In genomic region chr5:173793677-173794570, GRCh38 we compare ENCODE assay signal across 17 cellular contexts.
A peak's percentile ranks its signal among the peaks of the same experiment; 100 is the strongest.
DNase-seq lines count a peak whose midpoint lies in the region; TF ChIP-seq lines count a peak whose summit lies in the region.
"Had no signal": no experiment of that assay in that cellular context is flagged by ENCODE, and none has a peak within 500 bp of the region (broad histone marks: within the 10 kb centered on the region; RNA-seq: fewer than 3 reads in every experiment).

No MANE protein-coding gene starts in this region.

- POLR2A ChIA-PET in OCI-LY7 (lab: Charles Lee), result interaction anchor here (0.6 to 1.4 kb wide), 5 partner anchors 9 to 110 kb away, joined by 3 to 6 read pairs (median 3); no protein-coding TSS in a partner anchor

- no peak overlapping the region; the same call in 1 of the 2 replicates for H2AFZ ChIP-seq in OCI-LY7 (ENCODE audit: low read length)
- H2AFZ ChIP-seq in MM.1S (ENCODE audit: low read length), result no peak overlapping the region
- H2AFZ ChIP-seq: GM23248 had no signal

- no peaks in the 10 kb centered on the region for H3K27me3 ChIP-seq in MM.1S (replicated peaks; ENCODE audit: insufficient read depth, low read length)

- DNase-seq in DMS79 (lab: John Stamatoyannopoulos, UW) (peak; percentile 7), OCI-LY7 (ENCODE audit: low spot score) (no peak), epithelial cell of prostate (ENCODE audit: low read depth, low spot score) (no peak), mucosa of gallbladder (ENCODE audit: low spot score) (peak; percentile 81), AG20443 (ENCODE audit: low spot score) (no peak), MM.1S (no peak), activated gamma-delta T cell treated with Interleukin-2 at 50 U/mL for 16 hours (no peak), head of caudate nucleus (no peak)
- DNase-seq: ACHN; CD8-positive, alpha-beta memory T cell; effector memory CD8-positive, alpha-beta T cell; GM23248; left ventricle myocardium inferior; NCI-H2029 treated with DMSO at 0.1 percent for 48 hours; NCI-H526; nephron progenitor cell; stimulated activated naive CD8-positive, alpha-beta T cell treated with anti-CD3 and anti-CD28 coated beads, Interleukin-15, amount 100 ng/mL, for 72 hours had no signal

- no peaks in the 10 kb centered on the region for H3K36me3 ChIP-seq in OCI-LY7 (ENCODE audit: insufficient read depth, low read length)
- H3K36me3 ChIP-seq in MM.1S (replicated peaks; ENCODE audit: insufficient read depth, low read length), result no peaks in the 10 kb centered on the region
- H3K36me3 ChIP-seq: left ventricle myocardium inferior had no signal

- H3K4me2 ChIP-seq in OCI-LY7 (ENCODE audit: low read length), result peak overlapping the region; percentile 35
- no peak overlapping the region for H3K4me2 ChIP-seq in MM.1S (ENCODE audit: low read depth, low read length)

- H3F3A ChIP-seq in MM.1S (ENCODE audit: insufficient read depth, low read length), result peaks cover 11% of the 10 kb centered on the region

- no TSS peak for BruUV-seq in OCI-LY7 (replicated peaks; lab: Mats Ljungman, UMichigan)

- no peak overlapping the region for H3K9ac ChIP-seq in MM.1S (ENCODE audit: low read length)
- H3K9ac ChIP-seq: GM23248 had no signal

- H4K20me1 ChIP-seq in OCI-LY7 (ENCODE audit: insufficient read depth, low read length) (no peaks in the 10 kb centered on the region), MM.1S (ENCODE audit: insufficient read depth, low read length) (no peaks in the 10 kb centered on the region)

- CTCF ChIA-PET in OCI-LY7 (lab: Charles Lee; ENCODE audit: unreplicated experiment), result no interaction called here

- no peak for TF ChIP-seq CTCF in OCI-LY7 (conservative IDR thresholded peaks at IDR 0.05; ENCODE audit: low read length)
- TF ChIP-seq CTCF in MM.1S (IDR thresholded peaks at IDR 0.05; ENCODE audit: low read length), result no peak

- H3K4me3 ChIP-seq in OCI-LY7 (ENCODE audit: low read depth, low read length, poor library complexity, severe bottlenecking) (no peak overlapping the region), MM.1S (ENCODE audit: low read length) (no peak overlapping the region)
- H3K4me3 ChIP-seq: GM23248, left ventricle myocardium inferior had no signal

- H3K27ac ChIP-seq in OCI-LY7 (ENCODE audit: low read depth, low read length, poor library complexity, severe bottlenecking) (no peak overlapping the region), epithelial cell of prostate (peak overlapping the region; percentile 52), MM.1S (ENCODE audit: low read length) (no peak overlapping the region)
- H3K27ac ChIP-seq: GM23248, left ventricle myocardium inferior had no signal

- intact Hi-C loops in OCI-LY7 (cut with micrococcal nuclease; ENCODE audit: unreplicated experiment) (no loop called here), head of caudate nucleus (cut with DNase I) (no loop called here)

- H3K9me2 ChIP-seq in OCI-LY7 (ENCODE audit: insufficient read depth, low read length), result no peaks in the 10 kb centered on the region
- H3K9me2 ChIP-seq in MM.1S (replicated peaks; ENCODE audit: insufficient read depth, low read length), result no peaks in the 10 kb centered on the region

- H3K79me2 ChIP-seq in OCI-LY7 (ENCODE audit: insufficient read depth, low read depth, low read length) (no peaks in the 10 kb centered on the region), MM.1S (ENCODE audit: low read length) (no peaks in the 10 kb centered on the region)

- H3K9me3 ChIP-seq in OCI-LY7 (ENCODE audit: low read length) (no peaks in the 10 kb centered on the region), MM.1S (replicated peaks; ENCODE audit: insufficient read depth, low read length) (no peaks in the 10 kb centered on the region)
- H3K9me3 ChIP-seq: left ventricle myocardium inferior had no signal

- H3K4me1 ChIP-seq in OCI-LY7 (ENCODE audit: insufficient read depth, low read length, poor library complexity, severe bottlenecking) (peaks cover 45% of the 10 kb centered on the region), MM.1S (ENCODE audit: low read length) (peaks cover 27% of the 10 kb centered on the region)

Comparison
In these comparisons a context has a peak if more than half of its experiments do, and no peak if none do; other contexts are left out.
1. DNase-seq: peak in DMS79 (single experiment) and mucosa of gallbladder (single experiment); none in OCI-LY7 (single experiment), epithelial cell of prostate (single experiment), AG20443 (single experiment), MM.1S (single experiment), activated gamma-delta T cell treated with Interleukin-2 at 50 U/mL for 16 hours (single experiment) and head of caudate nucleus (0 of 42).